In genomic region chr7:148474421-148474820, GRCh38 we compare ENCODE assay signal across 16 cellular contexts.
A peak's percentile ranks its signal among the peaks of the same experiment; 100 is the strongest.
DNase-seq lines count a peak whose midpoint lies in the region; ATAC-seq and TF ChIP-seq lines count a peak whose summit lies in the region.
"Had no signal": no experiment of that assay in that cellular context is flagged by ENCODE, and none has a peak within 500 bp of the region (broad histone marks: within the 10 kb centered on the region; RNA-seq: fewer than 3 reads in every experiment).

No MANE protein-coding gene starts in this region.

- DNase-seq in NCI-H2227 (lab: John Stamatoyannopoulos, UW; ENCODE audit: unreplicated experiment) (peak; percentile 52), chondrocyte (ENCODE audit: low spot score) (no peak), neural crest cell (ENCODE audit: low read depth, low spot score) (peak; percentile 29), stomach (peak; percentile 0), MG63 (no peak), dorsolateral prefrontal cortex (no peak)
- DNase-seq: C1 segment of cervical spinal cord; Calu3; CD4-positive, alpha-beta T cell; DMS79; GM23248; IMR-90 had no signal

- intact Hi-C loops in stomach (cut with DNase I; ENCODE audit: low total_unique reads) (no loop called here), dorsolateral prefrontal cortex (cut with DNase I) (loop anchor here in 1 of 2 donors (5.0 kb wide), 1 partner anchor 192 kb away; no protein-coding TSS in a partner anchor)

- no peak overlapping the region for H3K4me3 Mint-ChIP-seq in chondrocyte (ENCODE audit: unreplicated experiment)
- peak overlapping the region; percentile 1 for H3K4me3 Mint-ChIP-seq in neural crest cell
- H3K4me3 Mint-ChIP-seq: B cell; CD4-positive, alpha-beta T cell had no signal

- H3K4me1 Mint-ChIP-seq in chondrocyte (ENCODE audit: low read depth) = no peaks in the 10 kb centered on the region
- H3K4me1 Mint-ChIP-seq in neural crest cell = peaks cover 38% of the 10 kb centered on the region
- H3K4me1 Mint-ChIP-seq: B cell had no signal

- 66 to 83% (median 77%) methylated on average over 5 of the region's 5 CpGs for WGBS in stomach, 5 donors

- TF ChIP-seq POLR2A in stomach (IDR thresholded peaks at IDR 0.05) = no peak

- H3K36me3 ChIP-seq in stomach (no peaks in the 10 kb centered on the region), MG63 (no peaks in the 10 kb centered on the region)

- no peaks in the 10 kb centered on the region for H3K9me3 ChIP-seq in stomach
- no peaks in the 10 kb centered on the region for H3K9me3 ChIP-seq in MG63

- H3K27me3 ChIP-seq in stomach (peaks cover 0 to 14% (median 0%) of the 10 kb centered on the region in 3 donors), MG63 (no peaks in the 10 kb centered on the region), dorsolateral prefrontal cortex (no peaks in the 10 kb centered on the region)

- H3K27me3 Mint-ChIP-seq in chondrocyte (ENCODE audit: low read depth) (peaks cover 32% of the 10 kb centered on the region), neural crest cell (ENCODE audit: low read depth) (peaks cover 3% of the 10 kb centered on the region)

- no peaks in the 10 kb centered on the region for H3K36me3 Mint-ChIP-seq in chondrocyte (ENCODE audit: low read depth)
- H3K36me3 Mint-ChIP-seq in neural crest cell (ENCODE audit: low read depth) = no peaks in the 10 kb centered on the region

- no peak for ATAC-seq in HG02759 (IDR thresholded peaks at IDR 0.05; ENCODE audit: unreplicated experiment)
- ATAC-seq: GM12878, HCT116 had no signal

- TF ChIP-seq CTCF in chondrocyte (IDR thresholded peaks at IDR 0.05) (no peak), neural crest cell (conservative IDR thresholded peaks at IDR 0.05) (no peak), stomach (IDR thresholded peaks at IDR 0.05) (no peak), dorsolateral prefrontal cortex (IDR thresholded peaks at IDR 0.05 in 54 of 56, conservative IDR thresholded peaks at IDR 0.05 in 2 of 56; ENCODE audit: low read depth in 1 of 56, partially characterized antibody in 56 of 56) (no peak)

- H3K4me1 ChIP-seq in stomach = no peaks in the 10 kb centered on the region

- H3K27ac Mint-ChIP-seq in chondrocyte (ENCODE audit: unreplicated experiment) (peak overlapping the region; percentile 45), neural crest cell (ENCODE audit: unreplicated experiment) (peak overlapping the region; percentile 53)
- H3K27ac Mint-ChIP-seq: B cell; CD4-positive, alpha-beta T cell had no signal

- TF ChIP-seq EP300 in stomach (IDR thresholded peaks at IDR 0.05) = no peak

- H3K9me3 Mint-ChIP-seq in chondrocyte (ENCODE audit: low read depth) = no peaks in the 10 kb centered on the region
- no peaks in the 10 kb centered on the region for H3K9me3 Mint-ChIP-seq in neural crest cell
- H3K9me3 Mint-ChIP-seq: CD4-positive, alpha-beta T cell had no signal

- H3K4me3 ChIP-seq in stomach = no peak overlapping the region
- H3K4me3 ChIP-seq in MG63 = no peak overlapping the region
- H3K4me3 ChIP-seq in dorsolateral prefrontal cortex = no peak overlapping the region
- H3K4me3 ChIP-seq: GM12878, GM23248 had no signal

- H3K27ac ChIP-seq in stomach = no peak overlapping the region
- H3K27ac ChIP-seq in dorsolateral prefrontal cortex = no peak overlapping the region
- H3K27ac ChIP-seq: GM23248 had no signal

Comparison
In these comparisons a context has a peak if more than half of its experiments do, and no peak if none do; other contexts are left out.
1. DNase-seq: peak in NCI-H2227 (single experiment), neural crest cell (single experiment) and stomach (single experiment); none in chondrocyte (single experiment), MG63 (single experiment) and dorsolateral prefrontal cortex (0 of 10).